In genomic region chr6:154039231-154039842, GRCh38 we compare ENCODE assay signal across 9 cellular contexts. TPM values are rescaled to one million over a fixed set of nuclear protein-coding genes. Genes with fewer than 3 reads are reported as not detected.
DNase-seq lines count a peak whose midpoint lies in the region; ATAC-seq and TF ChIP-seq lines count a peak whose summit lies in the region.
"Had no signal": no experiment of that assay in that cellular context is flagged by ENCODE, and none has a peak within 500 bp of the region (broad histone marks: within the 10 kb centered on the region; RNA-seq: fewer than 3 reads in every experiment).

OPRM1 (plus strand) TSS chr6:154039240; CDS start chr6:154039545, 305 bp downstream.

- no peaks in the 10 kb centered on the region for H3K27me3 Mint-ChIP-seq in activated T-helper 2 cell treated with anti-CD3 and anti-CD28 coated beads, Interferon-gamma antibody, Interleukin-2, Interleukin-4, amounts not matched to agents 10 μg/mL and 5 μg/mL and 100 μg/mL, durations not matched to agents 14 hours and 24 hours and 36 hours (ENCODE audit: low read depth)

- H2AFZ ChIP-seq in OCI-LY7 (ENCODE audit: low read length), result no peak within 1 kb of the TSS
- H2AFZ ChIP-seq: parathyroid adenoma had no signal

- H3K4me1 ChIP-seq in OCI-LY7 (ENCODE audit: insufficient read depth, low read length, poor library complexity, severe bottlenecking), result no peaks in the 10 kb centered on the region
- H3K4me1 ChIP-seq: parathyroid adenoma had no signal

- no peaks in the 10 kb centered on the region for H3K36me3 ChIP-seq in OCI-LY7 (ENCODE audit: insufficient read depth, low read length)

- no peaks in the 10 kb centered on the region for H3K9me2 ChIP-seq in OCI-LY7 (ENCODE audit: insufficient read depth, low read length)

- TF ChIP-seq CTCF in HFF-Myc (IDR thresholded peaks at IDR 0.05; ENCODE audit: low read depth, low read length, missing control alignments), result no peak
- no peak for TF ChIP-seq CTCF in OCI-LY7 (conservative IDR thresholded peaks at IDR 0.05; ENCODE audit: low read length)

- CTCF ChIA-PET in OCI-LY7 (lab: Charles Lee; ENCODE audit: unreplicated experiment), result no interaction called here

- no peaks in the 10 kb centered on the region for H3K9me3 ChIP-seq in OCI-LY7 (ENCODE audit: low read length)

- H3K4me3 ChIP-seq in HFF-Myc (replicated peaks; ENCODE audit: low read depth, low read length), result no peak within 1 kb of the TSS
- H3K4me3 ChIP-seq in iPS-11a (ENCODE audit: low read depth, low read length), result peak within 1 kb of the TSS; percentile 56
- no peak within 1 kb of the TSS for H3K4me3 ChIP-seq in OCI-LY7 (ENCODE audit: low read depth, low read length, poor library complexity, severe bottlenecking)

- DNase-seq in AG20443 (ENCODE audit: low spot score) (peak; percentile 57), HFF-Myc (ENCODE audit: extremely low read depth, low read depth) (peak; percentile 0), OCI-LY7 (ENCODE audit: low spot score) (no peak)
- DNase-seq in activated T-helper 2 cell treated with anti-CD3 and anti-CD28 coated beads, Interferon-gamma antibody, Interleukin-2, Interleukin-4, amounts not matched to agents 10 μg/mL and 5 μg/mL and 100 μg/mL, durations not matched to agents 14 hours and 24 hours and 36 hours (ENCODE audit: low spot score), result peak; percentile 25
- peak; percentile 23 to 25 for DNase-seq in stimulated activated CD8-positive, alpha-beta memory T cell treated with anti-CD3 and anti-CD28 coated beads, Interleukin-2, amount 100 ng/mL, for 48 hours (ENCODE audit: low read depth in 2 of 2)

- H3K9me3 Mint-ChIP-seq in activated T-helper 2 cell treated with anti-CD3 and anti-CD28 coated beads, Interferon-gamma antibody, Interleukin-2, Interleukin-4, amounts not matched to agents 10 μg/mL and 5 μg/mL and 100 μg/mL, durations not matched to agents 14 hours and 24 hours and 36 hours, result no peaks in the 10 kb centered on the region

- no peaks in the 10 kb centered on the region for H4K20me1 ChIP-seq in OCI-LY7 (ENCODE audit: insufficient read depth, low read length)

- H3K4me1 Mint-ChIP-seq in activated T-helper 2 cell treated with anti-CD3 and anti-CD28 coated beads, Interferon-gamma antibody, Interleukin-2, Interleukin-4, amounts not matched to agents 10 μg/mL and 5 μg/mL and 100 μg/mL, durations not matched to agents 14 hours and 24 hours and 36 hours (ENCODE audit: low read depth), result no peaks in the 10 kb centered on the region

- H3K36me3 Mint-ChIP-seq in activated T-helper 2 cell treated with anti-CD3 and anti-CD28 coated beads, Interferon-gamma antibody, Interleukin-2, Interleukin-4, amounts not matched to agents 10 μg/mL and 5 μg/mL and 100 μg/mL, durations not matched to agents 14 hours and 24 hours and 36 hours (ENCODE audit: low read depth), result no peaks in the 10 kb centered on the region

- no peaks in the 10 kb centered on the region for H3K79me2 ChIP-seq in OCI-LY7 (ENCODE audit: insufficient read depth, low read depth, low read length)
- H3K79me2 ChIP-seq: parathyroid adenoma had no signal

- no peak within 1 kb of the TSS for H3K4me3 Mint-ChIP-seq in activated T-helper 2 cell treated with anti-CD3 and anti-CD28 coated beads, Interferon-gamma antibody, Interleukin-2, Interleukin-4, amounts not matched to agents 10 μg/mL and 5 μg/mL and 100 μg/mL, durations not matched to agents 14 hours and 24 hours and 36 hours (ENCODE audit: low read depth)

- no peak within 1 kb of the TSS for H3K4me2 ChIP-seq in OCI-LY7 (ENCODE audit: low read length)

- intact Hi-C loops in activated T-helper 2 cell treated with anti-CD3 and anti-CD28 coated beads, Interferon-gamma antibody, Interleukin-2, Interleukin-4, amounts not matched to agents 10 μg/mL and 5 μg/mL and 100 μg/mL, durations not matched to agents 14 hours and 24 hours and 36 hours (cut with micrococcal nuclease), result no loop called here
- intact Hi-C loops in OCI-LY7 (cut with micrococcal nuclease; ENCODE audit: unreplicated experiment), result no loop called here

- H3K27ac Mint-ChIP-seq in activated T-helper 2 cell treated with anti-CD3 and anti-CD28 coated beads, Interferon-gamma antibody, Interleukin-2, Interleukin-4, amounts not matched to agents 10 μg/mL and 5 μg/mL and 100 μg/mL, durations not matched to agents 14 hours and 24 hours and 36 hours, result no peak within 1 kb of the TSS

- no peak within 1 kb of the TSS for H3K27ac ChIP-seq in OCI-LY7 (ENCODE audit: low read depth, low read length, poor library complexity, severe bottlenecking)
- H3K27ac ChIP-seq: parathyroid adenoma had no signal

- POLR2A ChIA-PET in OCI-LY7 (lab: Charles Lee), result no interaction called here

- no TSS peak for BruUV-seq in OCI-LY7 (replicated peaks; lab: Mats Ljungman, UMichigan)

- ATAC-seq in HG02870 (IDR thresholded peaks at IDR 0.05; ENCODE audit: unreplicated experiment) (no peak), HG03521 (IDR thresholded peaks at IDR 0.05; ENCODE audit: unreplicated experiment) (no peak)

RNA-seq across cellular contexts. Expression of gene OPRM1, which starts in this region (rescaled TPM):
- total RNA-seq in activated T-helper 2 cell treated with anti-CD3 and anti-CD28 coated beads, Interferon-gamma antibody, Interleukin-2, Interleukin-4, amounts not matched to agents 10 μg/mL and 5 μg/mL and 100 μg/mL, durations not matched to agents 14 hours and 24 hours and 36 hours, result not detected in 2 replicates
- not detected in 2 replicates for total RNA-seq in OCI-LY7 (2014; rRNA removed; shearing (Covaris generic))
- total RNA-seq in OCI-LY7 (2022), result not detected in 2 replicates

Comparison
In these comparisons a context has a peak if more than half of its experiments do, and no peak if none do; other contexts are left out.
1. Peak in DNase-seq in activated T-helper 2 cell treated with anti-CD3 and anti-CD28 coated beads, Interferon-gamma antibody, Interleukin-2, Interleukin-4, amounts not matched to agents 10 μg/mL and 5 μg/mL and 100 μg/mL, durations not matched to agents 14 hours and 24 hours and 36 hours; RNA of the gene not detected or under 1 TPM.